In genomic region chr18:22551536-22552151, GRCh38 we compare ENCODE assay signal across 16 cellular contexts.
DNase-seq lines count a peak whose midpoint lies in the region; ATAC-seq and TF ChIP-seq lines count a peak whose summit lies in the region.
"Had no signal": no experiment of that assay in that cellular context is flagged by ENCODE, and none has a peak within 500 bp of the region (broad histone marks: within the 10 kb centered on the region; RNA-seq: fewer than 3 reads in every experiment).

No MANE protein-coding gene starts in this region.

- H3K27me3 ChIP-seq in heart right ventricle: no peaks in the 10 kb centered on the region
- no peaks in the 10 kb centered on the region for H3K27me3 ChIP-seq in tibial artery
- H3K27me3 ChIP-seq in gastroesophageal sphincter: no peaks in the 10 kb centered on the region
- H3K27me3 ChIP-seq: vagina had no signal

- TF ChIP-seq CTCF in heart right ventricle (IDR thresholded peaks at IDR 0.05) (no peak), tibial artery (IDR thresholded peaks at IDR 0.05) (no peak), gastroesophageal sphincter (IDR thresholded peaks at IDR 0.05) (no peak)

- H3K9me3 ChIP-seq in heart right ventricle: no peaks in the 10 kb centered on the region
- H3K9me3 ChIP-seq in tibial artery: no peaks in the 10 kb centered on the region
- H3K9me3 ChIP-seq in gastroesophageal sphincter: no peaks in the 10 kb centered on the region
- H3K9me3 ChIP-seq: vagina had no signal

- H3K4me1 ChIP-seq in heart right ventricle (peaks cover 6 to 35% (median 14%) of the 10 kb centered on the region in 9 donors), tibial artery (peaks cover 0 to 39% (median 11%) of the 10 kb centered on the region in 4 donors), gastroesophageal sphincter (peaks cover 0 to 9% (median 0%) of the 10 kb centered on the region in 3 donors)

- DNase-seq in heart right ventricle (no peak), cardiac septum (ENCODE audit: low spot score) (no peak), amniotic epithelial cell (ENCODE audit: low read depth) (peak; percentile 98), glomerular endothelial cell (ENCODE audit: extremely low read depth, low read depth, low spot score) (peak; percentile 75), tibial artery (no peak), activated T-cell treated with anti-CD3 and anti-CD28 coated beads for 4 hours (no peak)
- DNase-seq: activated naive CD8-positive, alpha-beta T cell treated with anti-CD3 and anti-CD28 coated beads, Interleukin-2, amount 10 ng/mL, durations not matched to agents 7 days and 5 days; GDM1; H7; MM.1S; NCI-H526 treated with DMSO at 0.1 percent for 48 hours; posterior cingulate gyrus; T-helper 1 cell had no signal

- H3K27ac ChIP-seq in heart right ventricle (peak overlapping the region in 6 of 10 donors; percentile 2 to 60 (median 16)), tibial artery (peak overlapping the region; percentile 21 to 37), gastroesophageal sphincter (no peak overlapping the region)
- H3K27ac ChIP-seq: vagina had no signal

- peak in 2 of 8 donors; percentile 36 to 48 for ATAC-seq in heart right ventricle
- ATAC-seq in GM19463 (IDR thresholded peaks at IDR 0.05; ENCODE audit: unreplicated experiment): no peak
- no peak for ATAC-seq in gastroesophageal sphincter

- no peak for TF ChIP-seq EP300 in gastroesophageal sphincter (IDR thresholded peaks at IDR 0.05)

- intact Hi-C loops in heart right ventricle (cut with DNase I): loop anchor here in 2 of 10 donors (2.0 to 10.0 kb wide), 3 partner anchors 23 to 657 kb away; no protein-coding TSS in a partner anchor
- intact Hi-C loops in cardiac septum (cut with DNase I): no loop called here
- intact Hi-C loops in tibial artery (cut with DNase I; ENCODE audit: low total_unique reads): no loop called here

- 54 to 57% methylated on average over 5 of the region's 5 CpGs for WGBS in heart right ventricle, 2 donors
- WGBS in gastroesophageal sphincter (ENCODE audit: low coverage in 1 of 2), 2 donors: 46 to 53% methylated on average over 5 of the region's 5 CpGs

- H3K4me3 ChIP-seq in heart right ventricle (no peak overlapping the region), tibial artery (no peak overlapping the region), gastroesophageal sphincter (no peak overlapping the region)
- H3K4me3 ChIP-seq: vagina had no signal

- TF ChIP-seq POLR2A in gastroesophageal sphincter (IDR thresholded peaks at IDR 0.05): no peak

- H3K36me3 ChIP-seq in heart right ventricle (no peaks in the 10 kb centered on the region), tibial artery (no peaks in the 10 kb centered on the region), gastroesophageal sphincter (no peaks in the 10 kb centered on the region)
- H3K36me3 ChIP-seq: vagina had no signal

Comparison
In these comparisons a context has a peak if more than half of its experiments do, and no peak if none do; other contexts are left out.
1. DNase-seq: peak in amniotic epithelial cell (single experiment) and glomerular endothelial cell (single experiment); none in heart right ventricle (0 of 2), cardiac septum (single experiment), tibial artery (0 of 2) and activated T-cell treated with anti-CD3 and anti-CD28 coated beads for 4 hours (single experiment).
2. H3K27ac ChIP-seq: peak in heart right ventricle (6 of 10) and tibial artery (2 of 2); none in gastroesophageal sphincter (0 of 4).